In genomic region chr5:157215826-157216167, GRCh38 we compare ENCODE assay signal across 14 cellular contexts. TPM values are rescaled to one million over a fixed set of nuclear protein-coding genes. Genes with fewer than 3 reads are reported as not detected.
DNase-seq lines count a peak whose midpoint lies in the region; FAIRE-seq and TF ChIP-seq lines count a peak whose summit lies in the region.
"Had no signal": no experiment of that assay in that cellular context is flagged by ENCODE, and none has a peak within 500 bp of the region (broad histone marks: within the 10 kb centered on the region; RNA-seq: fewer than 3 reads in every experiment).

No MANE protein-coding gene starts in this region.

- no peak overlapping the region for H3K9ac ChIP-seq in SU-DHL-6 (ENCODE audit: low read length)

- peak overlapping the region; percentile 31 to 97 (median 94) for H3K27ac Mint-ChIP-seq in CD8-positive, alpha-beta memory T cell
- H3K27ac Mint-ChIP-seq: nephron had no signal

- DNase-seq in CD8-positive, alpha-beta memory T cell, result no peak
- DNase-seq in GM19239 (ENCODE audit: insufficient read length, low spot score), result no peak
- peak; percentile 48 for DNase-seq in glomerular visceral epithelial cell (ENCODE audit: extremely low spot score)
- DNase-seq in T1000 (lab: John Stamatoyannopoulos, UW), result no peak
- no peak for DNase-seq in NAMALWA (ENCODE audit: low spot score)
- DNase-seq in retina, result no peak
- DNase-seq: body of pancreas, Calu3, left cardiac atrium, sigmoid colon, SW 1271, thyroid gland had no signal

- CTCF ChIA-PET in CD8-positive, alpha-beta memory T cell (lab: Charles Lee), result interaction anchor here (1.0 to 1.6 kb wide), 5 partner anchors 10 to 97 kb away, joined by 3 to 4 read pairs (median 4); partner anchors contain the start of gene ITK

- no peaks in the 10 kb centered on the region for H3K9me3 ChIP-seq in CD8-positive, alpha-beta memory T cell (ENCODE audit: low read length)
- no peaks in the 10 kb centered on the region for H3K9me3 ChIP-seq in SU-DHL-6 (ENCODE audit: insufficient read depth, low read length)
- H3K9me3 ChIP-seq: body of pancreas, sigmoid colon, thyroid gland had no signal

- peak overlapping the region in 6 of 7 donors; percentile 81 to 93 (median 86) for H3K4me3 Mint-ChIP-seq in CD8-positive, alpha-beta memory T cell
- H3K4me3 Mint-ChIP-seq: nephron had no signal

- H3K27me3 ChIP-seq in CD8-positive, alpha-beta memory T cell (ENCODE audit: insufficient read depth, low read length, poor library complexity, severe bottlenecking), result no peaks in the 10 kb centered on the region
- H3K27me3 ChIP-seq in SU-DHL-6 (ENCODE audit: low read length), result no peaks in the 10 kb centered on the region
- H3K27me3 ChIP-seq: body of pancreas, sigmoid colon, thyroid gland had no signal

- peaks cover 48 to 96% (median 56%) of the 10 kb centered on the region in 3 donors for H3K36me3 Mint-ChIP-seq in CD8-positive, alpha-beta memory T cell

- no peaks in the 10 kb centered on the region for H3K27me3 Mint-ChIP-seq in CD8-positive, alpha-beta memory T cell

- TF ChIP-seq CTCF in SU-DHL-6 (IDR thresholded peaks at IDR 0.05; ENCODE audit: insufficient read depth, low read length, poor library complexity, severe bottlenecking), result no peak

- peaks cover 97% of the 10 kb centered on the region for H3K4me1 ChIP-seq in CD8-positive, alpha-beta memory T cell (ENCODE audit: insufficient read depth, low read length)
- H3K4me1 ChIP-seq: body of pancreas, sigmoid colon, thyroid gland had no signal

- peak overlapping the region; percentile 3 for H3K4me3 ChIP-seq in CD8-positive, alpha-beta memory T cell (ENCODE audit: low read length)
- H3K4me3 ChIP-seq in SU-DHL-6 (ENCODE audit: insufficient read depth, low read length, poor library complexity, severe bottlenecking), result no peak overlapping the region
- H3K4me3 ChIP-seq: body of pancreas, sigmoid colon, thyroid gland had no signal

- peak; percentile 60 for FAIRE-seq in GM19239 (lab: Jason Lieb, UNC)

- POLR2A ChIA-PET in CD8-positive, alpha-beta memory T cell (lab: Charles Lee), result interaction anchor here (0.9 to 2.6 kb wide), 5 partner anchors 18 to 73 kb away, joined by 3 to 5 read pairs (median 4); partner anchors contain the start of gene MED7

- H3K4me1 Mint-ChIP-seq in CD8-positive, alpha-beta memory T cell, result peaks cover 88 to 99% (median 97%) of the 10 kb centered on the region in 3 donors

- peaks cover 70% of the 10 kb centered on the region for H3K36me3 ChIP-seq in CD8-positive, alpha-beta memory T cell (ENCODE audit: insufficient read depth, low read length)
- no peaks in the 10 kb centered on the region for H3K36me3 ChIP-seq in SU-DHL-6 (ENCODE audit: low read length)
- H3K36me3 ChIP-seq: sigmoid colon, thyroid gland had no signal

- no peaks in the 10 kb centered on the region for H4K20me1 ChIP-seq in SU-DHL-6 (ENCODE audit: low read depth, low read length)

- no peaks in the 10 kb centered on the region for H3F3A ChIP-seq in SU-DHL-6 (ENCODE audit: insufficient read depth)

- H3K4me2 ChIP-seq in SU-DHL-6 (ENCODE audit: low read depth, low read length, poor library complexity, severe bottlenecking), result peak overlapping the region; percentile 44

- H3K79me2 ChIP-seq in SU-DHL-6 (ENCODE audit: insufficient read depth, low read length), result no peaks in the 10 kb centered on the region

- H3K9me2 ChIP-seq in SU-DHL-6 (replicated peaks; ENCODE audit: insufficient read depth, low read length), result no peaks in the 10 kb centered on the region

- H2AFZ ChIP-seq in SU-DHL-6 (ENCODE audit: low read depth, low read length, severe bottlenecking), result no peak overlapping the region

- H3K27ac ChIP-seq in CD8-positive, alpha-beta memory T cell (ENCODE audit: low read depth, low read length), result peak overlapping the region; percentile 2
- H3K27ac ChIP-seq in SU-DHL-6 (ENCODE audit: low read depth, low read length), result no peak overlapping the region; the same call in 1 of the 2 replicates
- H3K27ac ChIP-seq: body of pancreas, sigmoid colon, thyroid gland had no signal

- no peaks in the 10 kb centered on the region for H3K9me3 Mint-ChIP-seq in CD8-positive, alpha-beta memory T cell
- H3K9me3 Mint-ChIP-seq: nephron had no signal

RNA-seq across cellular contexts. Expression of gene ITK, which starts 35.2 kb away (rescaled TPM):
- 100 to 1,000 TPM; 150 to 162 TPM for total RNA-seq in CD8-positive, alpha-beta memory T cell
- polyA plus RNA-seq in CD8-positive, alpha-beta memory T cell, result 129 TPM
- total RNA-seq: Calu3 had no signal

RNA-seq across cellular contexts. Expression of gene GARIN3, which starts 49.7 kb away (rescaled TPM):
- under 1 TPM; 0.29 to 0.50 TPM for total RNA-seq in CD8-positive, alpha-beta memory T cell
- not detected for polyA plus RNA-seq in CD8-positive, alpha-beta memory T cell
- total RNA-seq: body of pancreas, Calu3, left cardiac atrium, sigmoid colon, thyroid gland had no signal
- polyA plus RNA-seq: sigmoid colon had no signal

RNA-seq across cellular contexts. Expression of gene CYFIP2, which starts 50.1 kb away (rescaled TPM):
- total RNA-seq in CD8-positive, alpha-beta memory T cell, result 100 to 1,000 TPM; 239 to 259 TPM
- 534 TPM for polyA plus RNA-seq in CD8-positive, alpha-beta memory T cell
